25 cellular contexts compared by ENCODE assay signal in genomic region chr4:157246959-157247358, GRCh38. TPM values are rescaled to one million over a fixed set of nuclear protein-coding genes. Genes with fewer than 3 reads are reported as not detected.
"Had no signal": no experiment of that assay in that cellular context is flagged by ENCODE, and none has a peak within 500 bp of the region (broad histone marks: within the 10 kb centered on the region; RNA-seq: fewer than 3 reads in every experiment).

No MANE protein-coding gene starts in this region.

- DNase-seq: activated CD4-positive, alpha-beta T cell treated with anti-CD3 and anti-CD28 coated beads, Interleukin-2, amount 10 ng/mL, durations not matched to agents 24 days and 14 days; activated CD8-positive, alpha-beta T cell treated with anti-CD3 and anti-CD28 coated beads for 36 hours; activated naive CD4-positive, alpha-beta T cell treated with anti-CD3 and anti-CD28 coated beads, Interleukin-2, amount 10 ng/mL, durations not matched to agents 7 days and 5 days; activated naive CD8-positive, alpha-beta T cell treated with anti-CD3 and anti-CD28 coated beads, Interleukin-2, amount 50 U/mL, for 24 hours; activated T-cell treated with anti-CD3 and anti-CD28 coated beads, Interleukin-2, amount 50 U/mL, for 4 hours; endodermal cell; foreskin keratinocyte; heart left ventricle; left lung; right lobe of liver; SK-N-SH; small intestine; stimulated activated CD4-positive, alpha-beta T cell treated with anti-CD3 and anti-CD28 coated beads, Interleukin-15, amount 100 ng/mL, for 24 hours; stimulated activated CD4-positive, alpha-beta T cell treated with anti-CD3 and anti-CD28 coated beads, Interleukin-2, amount 100 ng/mL, for 48 hours; stomach; T-cell; T-helper 9 cell; upper lobe of right lung had no signal

- H3K4me3 ChIP-seq: heart left ventricle, left lung, neural progenitor cell, right lobe of liver, stomach, upper lobe of right lung had no signal

- H3K36me3 ChIP-seq: heart left ventricle, left lung, neural progenitor cell, right lobe of liver, stomach, upper lobe of right lung had no signal

- H3K36me3 Mint-ChIP-seq: activated naive CD4-positive, alpha-beta T cell treated with anti-CD3 and anti-CD28 coated beads, Interleukin-2, amount 10 ng/mL, durations not matched to agents 7 days and 5 days; neural progenitor cell; stimulated activated effector memory CD8-positive, alpha-beta T cell treated with anti-CD3 and anti-CD28 coated beads, Interleukin-12 subunit alpha, Interleukin-12 subunit beta, amount 100 ng/mL, for 72 hours; T-cell had no signal

- H3K27ac ChIP-seq: epithelial cell of prostate, foreskin keratinocyte, heart left ventricle, left lung, neural progenitor cell, right lobe of liver, stomach, upper lobe of right lung had no signal

- H3K9me3 ChIP-seq: heart left ventricle, left lung, right lobe of liver, SK-N-SH, stomach, upper lobe of right lung had no signal

- H3K4me1 ChIP-seq: foreskin keratinocyte, heart left ventricle, left lung, right lobe of liver, stomach, upper lobe of right lung had no signal

- H3K27me3 Mint-ChIP-seq: activated CD4-positive, alpha-beta T cell treated with anti-CD3 and anti-CD28 coated beads, Interleukin-2, amount 10 ng/mL, durations not matched to agents 24 days and 14 days; activated CD8-positive, alpha-beta T cell treated with anti-CD3 and anti-CD28 coated beads for 36 hours; activated naive CD4-positive, alpha-beta T cell treated with anti-CD3 and anti-CD28 coated beads, Interleukin-2, amount 10 ng/mL, durations not matched to agents 7 days and 5 days; activated naive CD8-positive, alpha-beta T cell treated with anti-CD3 and anti-CD28 coated beads, Interleukin-2, amount 50 U/mL, for 24 hours; T-cell had no signal

- H3K27me3 ChIP-seq: heart left ventricle, left lung, right lobe of liver, stomach, upper lobe of right lung had no signal

- H3K4me3 Mint-ChIP-seq: activated CD4-positive, alpha-beta T cell treated with anti-CD3 and anti-CD28 coated beads, Interleukin-2, amount 10 ng/mL, durations not matched to agents 24 days and 14 days; activated CD8-positive, alpha-beta T cell treated with anti-CD3 and anti-CD28 coated beads for 36 hours; activated naive CD4-positive, alpha-beta T cell treated with anti-CD3 and anti-CD28 coated beads, Interleukin-2, amount 10 ng/mL, durations not matched to agents 7 days and 5 days; activated naive CD8-positive, alpha-beta T cell treated with anti-CD3 and anti-CD28 coated beads, Interleukin-2, amount 50 U/mL, for 24 hours; activated T-cell treated with anti-CD3 and anti-CD28 coated beads, Interleukin-2, amount 50 U/mL, for 4 hours; endodermal cell; neural progenitor cell; stimulated activated effector memory CD8-positive, alpha-beta T cell treated with anti-CD3 and anti-CD28 coated beads, Interleukin-12 subunit alpha, Interleukin-12 subunit beta, amount 100 ng/mL, for 72 hours; T-cell had no signal

- H3K9me3 Mint-ChIP-seq: activated CD4-positive, alpha-beta T cell treated with anti-CD3 and anti-CD28 coated beads, Interleukin-2, amount 10 ng/mL, durations not matched to agents 24 days and 14 days; activated CD8-positive, alpha-beta T cell treated with anti-CD3 and anti-CD28 coated beads for 36 hours; activated naive CD4-positive, alpha-beta T cell treated with anti-CD3 and anti-CD28 coated beads, Interleukin-2, amount 10 ng/mL, durations not matched to agents 7 days and 5 days; activated naive CD8-positive, alpha-beta T cell treated with anti-CD3 and anti-CD28 coated beads, Interleukin-2, amount 50 U/mL, for 24 hours; activated T-cell treated with anti-CD3 and anti-CD28 coated beads, Interleukin-2, amount 50 U/mL, for 4 hours; endodermal cell; neural progenitor cell had no signal

- H3K27ac Mint-ChIP-seq: activated CD4-positive, alpha-beta T cell treated with anti-CD3 and anti-CD28 coated beads, Interleukin-2, amount 10 ng/mL, durations not matched to agents 24 days and 14 days; activated CD8-positive, alpha-beta T cell treated with anti-CD3 and anti-CD28 coated beads for 36 hours; activated naive CD4-positive, alpha-beta T cell treated with anti-CD3 and anti-CD28 coated beads, Interleukin-2, amount 10 ng/mL, durations not matched to agents 7 days and 5 days; activated naive CD8-positive, alpha-beta T cell treated with anti-CD3 and anti-CD28 coated beads, Interleukin-2, amount 50 U/mL, for 24 hours; endodermal cell; neural progenitor cell; stimulated activated effector memory CD8-positive, alpha-beta T cell treated with anti-CD3 and anti-CD28 coated beads, Interleukin-12 subunit alpha, Interleukin-12 subunit beta, amount 100 ng/mL, for 72 hours; T-cell had no signal

- H3K4me1 Mint-ChIP-seq: activated CD4-positive, alpha-beta T cell treated with anti-CD3 and anti-CD28 coated beads, Interleukin-2, amount 10 ng/mL, durations not matched to agents 24 days and 14 days; activated naive CD4-positive, alpha-beta T cell treated with anti-CD3 and anti-CD28 coated beads, Interleukin-2, amount 10 ng/mL, durations not matched to agents 7 days and 5 days; activated naive CD8-positive, alpha-beta T cell treated with anti-CD3 and anti-CD28 coated beads, Interleukin-2, amount 50 U/mL, for 24 hours; stimulated activated effector memory CD8-positive, alpha-beta T cell treated with anti-CD3 and anti-CD28 coated beads, Interleukin-12 subunit alpha, Interleukin-12 subunit beta, amount 100 ng/mL, for 72 hours; T-cell had no signal

RNA-seq across cellular contexts. Expression of gene GRIA2, which starts 26.4 kb away (rescaled TPM):
- total RNA-seq: activated CD4-positive, alpha-beta T cell treated with anti-CD3 and anti-CD28 coated beads, Interleukin-2, amount 10 ng/mL, durations not matched to agents 24 days and 14 days; activated CD8-positive, alpha-beta T cell treated with anti-CD3 and anti-CD28 coated beads for 36 hours; activated T-cell treated with anti-CD3 and anti-CD28 coated beads, Interleukin-2, amount 50 U/mL, for 4 hours; endodermal cell; foreskin keratinocyte; kidney epithelial cell; left lung; mononuclear cell; osteoblast; right lobe of liver; T-cell; upper lobe of right lung had no signal
- polyA plus RNA-seq: fibroblast of lung, foreskin keratinocyte, heart left ventricle had no signal
